ENCODE assay signal across 7 cellular contexts in the genomic region with DNA sequence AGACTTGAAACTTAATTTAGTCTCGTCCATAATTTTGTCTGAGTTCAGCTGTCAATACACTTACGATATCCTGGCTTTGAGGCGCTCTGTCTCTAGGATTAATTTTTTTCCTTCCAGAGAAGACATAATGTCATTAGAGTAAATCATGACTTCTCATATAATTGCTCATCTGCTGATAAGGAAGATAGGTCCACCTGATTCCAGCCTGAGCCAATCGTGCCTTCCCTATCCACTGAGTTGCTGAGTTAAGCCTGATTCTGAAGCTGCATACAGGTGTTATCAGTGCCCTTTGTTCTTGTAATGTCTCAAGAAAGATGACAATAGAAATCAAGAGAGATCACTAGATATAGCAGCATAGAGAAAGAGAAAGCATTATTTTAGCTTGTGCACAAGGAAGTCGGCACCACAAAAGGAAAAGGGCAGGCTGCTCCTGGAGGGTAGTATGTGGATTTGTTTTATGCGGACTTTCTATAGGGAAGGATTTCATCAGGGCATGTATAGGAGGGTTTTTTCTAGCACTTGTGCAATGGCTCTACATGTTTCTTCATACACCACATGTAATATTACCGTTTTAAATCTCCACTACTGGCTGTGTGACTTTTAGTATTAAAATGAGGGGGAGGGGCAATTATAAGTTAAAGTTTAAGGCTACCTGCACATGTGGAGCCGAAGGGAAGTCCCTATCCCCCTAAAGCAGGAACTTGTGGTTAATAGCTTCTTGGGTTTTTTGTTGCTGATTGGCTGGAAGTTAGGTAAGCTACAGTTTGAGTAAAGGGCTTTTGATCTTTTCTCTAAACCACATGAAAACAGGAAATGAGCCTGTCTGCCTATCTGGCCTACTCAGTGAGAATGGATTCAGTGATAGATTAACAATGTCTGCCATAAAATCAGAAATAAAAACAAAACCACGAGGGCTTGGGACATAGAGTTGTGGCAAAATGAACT.
DNase-seq lines count a peak whose midpoint lies in the region; ATAC-seq and TF ChIP-seq lines count a peak whose summit lies in the region.

No MANE protein-coding gene starts in this region.

- peak overlapping the region; percentile 75 for H3K27ac ChIP-seq in OCI-LY3 (ENCODE audit: low read length)

- peak; percentile 9 for DNase-seq in amniotic epithelial cell (ENCODE audit: low read depth)
- peak in 2 of 3 donors; percentile 8 to 11 for DNase-seq in stimulated activated CD4-positive, alpha-beta T cell treated with anti-CD3 and anti-CD28 coated beads, TNF-alpha, amount 100 ng/mL, for 48 hours (ENCODE audit: low read depth in 3 of 3)
- no peak for DNase-seq in NCI-H2029 (lab: John Stamatoyannopoulos, UW)
- DNase-seq in NCI-H2081 treated with DMSO at 0.1 percent for 48 hours (lab: John Stamatoyannopoulos, UW): no peak

- H4K20me1 ChIP-seq in OCI-LY3 (ENCODE audit: insufficient read depth, low read length): no peaks in the 10 kb centered on the region

- TF ChIP-seq CTCF in OCI-LY3 (IDR thresholded peaks at IDR 0.05; ENCODE audit: low read depth, low read length): no peak

- peak; percentile 94 for ATAC-seq in GM19023 (IDR thresholded peaks at IDR 0.05; ENCODE audit: unreplicated experiment)
- peak; percentile 99 for ATAC-seq in HG02884 (IDR thresholded peaks at IDR 0.05; ENCODE audit: unreplicated experiment)

- peaks cover 21% of the 10 kb centered on the region for H3K4me1 ChIP-seq in OCI-LY3 (ENCODE audit: low read length)

- H3K9me3 ChIP-seq in OCI-LY3 (ENCODE audit: insufficient read depth, low read length): peaks cover 7% of the 10 kb centered on the region; the same call in 1 of the 2 replicates

- peaks cover 8% of the 10 kb centered on the region for H3K36me3 ChIP-seq in OCI-LY3 (replicated peaks; ENCODE audit: low read depth, low read length)

- peak overlapping the region; percentile 55 for H3K4me3 ChIP-seq in OCI-LY3 (ENCODE audit: low read length)

- H3K4me2 ChIP-seq in OCI-LY3 (ENCODE audit: low read length): peak overlapping the region; percentile 73

- H2AFZ ChIP-seq in OCI-LY3 (ENCODE audit: low read depth, low read length): peak overlapping the region; percentile 89

- H3K79me2 ChIP-seq in OCI-LY3 (ENCODE audit: low read length): no peaks in the 10 kb centered on the region

- no peaks in the 10 kb centered on the region for H3K27me3 ChIP-seq in OCI-LY3 (ENCODE audit: low read depth, low read length)

- peak overlapping the region; percentile 22; the same call in 1 of the 2 replicates for H3K9ac ChIP-seq in OCI-LY3 (ENCODE audit: low read length)

Comparison
In these comparisons a context has a peak if more than half of its experiments do, and no peak if none do; other contexts are left out.
1. DNase-seq: peak in amniotic epithelial cell (single experiment) and stimulated activated CD4-positive, alpha-beta T cell treated with anti-CD3 and anti-CD28 coated beads, TNF-alpha, amount 100 ng/mL, for 48 hours (2 of 3); none in NCI-H2029 (single experiment) and NCI-H2081 treated with DMSO at 0.1 percent for 48 hours (single experiment).